Comparison of ENCODE assay signal across 1 cellular context in genomic region chr9:133050142-133050541, GRCh38.
TF ChIP-seq lines count a peak whose summit lies in the region.

No MANE protein-coding gene starts in this region.

TF ChIP-seq in IMR-90, 13 proteins besides CTCF, POLR2A, EP300 and RAD21:
- TF ChIP-seq RCOR1 (IDR thresholded peaks at IDR 0.05; ENCODE audit: insufficient replicate concordance, low read length) = no peak
